In genomic region chr19:19337120-19337519, GRCh38 we compare ENCODE assay signal across 32 cellular contexts.
"Had no signal": no experiment of that assay in that cellular context is flagged by ENCODE, and none has a peak within 500 bp of the region (broad histone marks: within the 10 kb centered on the region; RNA-seq: fewer than 3 reads in every experiment).

No MANE protein-coding gene starts in this region.

- H3K4me1 Mint-ChIP-seq: activated CD4-positive, alpha-beta T cell treated with anti-CD3 and anti-CD28 coated beads, Interleukin-2, amount 10 ng/mL, durations not matched to agents 7 days and 5 days; activated naive CD4-positive, alpha-beta T cell treated with anti-CD3 and anti-CD28 coated beads, Interleukin-2, amount 10 ng/mL, durations not matched to agents 7 days and 5 days; activated naive CD8-positive, alpha-beta T cell treated with anti-CD3 and anti-CD28 coated beads for 36 hours; activated T-helper 17 cell treated with anti-CD3 and anti-CD28 coated beads, Interleukin-2, amount 50 U/mL, for 72 hours had no signal

- H3K27me3 Mint-ChIP-seq: activated CD4-positive, alpha-beta memory T cell treated with anti-CD3 and anti-CD28 coated beads for 36 hours; activated CD4-positive, alpha-beta T cell treated with anti-CD3 and anti-CD28 coated beads, Interleukin-2, amount 10 ng/mL, durations not matched to agents 7 days and 5 days; activated naive CD4-positive, alpha-beta T cell treated with anti-CD3 and anti-CD28 coated beads, Interleukin-2, amount 10 ng/mL, durations not matched to agents 7 days and 5 days; activated naive CD8-positive, alpha-beta T cell treated with anti-CD3 and anti-CD28 coated beads for 36 hours; activated T-helper 17 cell treated with anti-CD3 and anti-CD28 coated beads, Interleukin-2, amount 50 U/mL, for 72 hours had no signal

- H3K27ac Mint-ChIP-seq: activated CD4-positive, alpha-beta memory T cell treated with anti-CD3 and anti-CD28 coated beads for 36 hours; activated CD4-positive, alpha-beta T cell treated with anti-CD3 and anti-CD28 coated beads, Interleukin-2, amount 10 ng/mL, durations not matched to agents 7 days and 5 days; activated naive CD4-positive, alpha-beta T cell treated with anti-CD3 and anti-CD28 coated beads, Interleukin-2, amount 10 ng/mL, durations not matched to agents 7 days and 5 days; activated naive CD8-positive, alpha-beta T cell treated with anti-CD3 and anti-CD28 coated beads for 36 hours; activated T-helper 17 cell treated with anti-CD3 and anti-CD28 coated beads, Interleukin-2, amount 50 U/mL, for 72 hours had no signal

- H3K4me3 ChIP-seq: cardiac muscle cell, MG63, SJCRH30 had no signal

- H3K27me3 ChIP-seq: brain microvascular endothelial cell, cardiac muscle cell, MG63, SJCRH30 had no signal

- H3K4me2 ChIP-seq: KMS-11, SK-N-SH had no signal

- H3K4me1 ChIP-seq: SJCRH30 had no signal

- H3K9me3 ChIP-seq: MG63, SJCRH30, SK-N-SH had no signal

- ATAC-seq: activated T-helper 17 cell treated with anti-CD3 and anti-CD28 coated beads, Interleukin-2, amount 50 U/mL, for 72 hours; Panc1 had no signal

- H3K9ac ChIP-seq: KMS-11, SK-N-SH had no signal

- H3K4me3 Mint-ChIP-seq: activated CD4-positive, alpha-beta memory T cell treated with anti-CD3 and anti-CD28 coated beads for 36 hours; activated CD4-positive, alpha-beta T cell treated with anti-CD3 and anti-CD28 coated beads, Interleukin-2, amount 10 ng/mL, durations not matched to agents 7 days and 5 days; activated naive CD4-positive, alpha-beta T cell treated with anti-CD3 and anti-CD28 coated beads, Interleukin-2, amount 10 ng/mL, durations not matched to agents 7 days and 5 days; activated naive CD8-positive, alpha-beta T cell treated with anti-CD3 and anti-CD28 coated beads for 36 hours; activated T-helper 17 cell treated with anti-CD3 and anti-CD28 coated beads, Interleukin-2, amount 50 U/mL, for 72 hours had no signal

- H3K9me3 Mint-ChIP-seq: activated CD4-positive, alpha-beta memory T cell treated with anti-CD3 and anti-CD28 coated beads for 36 hours; activated CD4-positive, alpha-beta T cell treated with anti-CD3 and anti-CD28 coated beads, Interleukin-2, amount 10 ng/mL, durations not matched to agents 7 days and 5 days; activated naive CD4-positive, alpha-beta T cell treated with anti-CD3 and anti-CD28 coated beads, Interleukin-2, amount 10 ng/mL, durations not matched to agents 7 days and 5 days; activated naive CD8-positive, alpha-beta T cell treated with anti-CD3 and anti-CD28 coated beads for 36 hours; activated T-helper 17 cell treated with anti-CD3 and anti-CD28 coated beads, Interleukin-2, amount 50 U/mL, for 72 hours had no signal

- H3K27ac ChIP-seq: brain microvascular endothelial cell, cardiac muscle cell, KMS-11, SJCRH30, VCaP had no signal

- DNase-seq: activated CD4-positive, alpha-beta memory T cell treated with anti-CD3 and anti-CD28 coated beads for 36 hours; activated CD4-positive, alpha-beta T cell treated with anti-CD3 and anti-CD28 coated beads, Interleukin-2, amount 10 ng/mL, durations not matched to agents 7 days and 5 days; activated CD4-positive, CD25-positive, alpha-beta regulatory T cell; activated CD8-positive, alpha-beta memory T cell treated with anti-CD3 and anti-CD28 coated beads for 24 hours; activated gamma-delta T cell treated with Interleukin-2 at 50 U/mL for 16 hours; activated naive CD4-positive, alpha-beta T cell treated with anti-CD3 and anti-CD28 coated beads, Interleukin-2, amount 10 ng/mL, durations not matched to agents 7 days and 5 days; activated naive CD8-positive, alpha-beta T cell treated with anti-CD3 and anti-CD28 coated beads for 36 hours; activated T-cell treated with anti-CD3 and anti-CD28 coated beads for 4 hours; activated T-cell treated with anti-CD3 and anti-CD28 coated beads, Interleukin-2, amount 50 U/mL, for 48 hours; brain microvascular endothelial cell; MG63; MV-4-11; NCI-H1092 treated with DMSO at 0.1 percent for 48 hours; NCI-H1417 treated with DMSO at 0.1 percent for 48 hours; NCI-H1694; NCI-H2029; NCI-H2107; NCI-H2171 treated with DMSO at 0.1 percent for 48 hours; NCI-H226; NCI-H510A; NCI-H526 treated with DMSO at 0.1 percent for 48 hours; NCI-H82; Right ventricle myocardium superior; RPMI8226; SJCRH30; SK-N-SH; T-helper 1 cell had no signal
